1 cellular context compared by ENCODE assay signal in the genomic region with DNA sequence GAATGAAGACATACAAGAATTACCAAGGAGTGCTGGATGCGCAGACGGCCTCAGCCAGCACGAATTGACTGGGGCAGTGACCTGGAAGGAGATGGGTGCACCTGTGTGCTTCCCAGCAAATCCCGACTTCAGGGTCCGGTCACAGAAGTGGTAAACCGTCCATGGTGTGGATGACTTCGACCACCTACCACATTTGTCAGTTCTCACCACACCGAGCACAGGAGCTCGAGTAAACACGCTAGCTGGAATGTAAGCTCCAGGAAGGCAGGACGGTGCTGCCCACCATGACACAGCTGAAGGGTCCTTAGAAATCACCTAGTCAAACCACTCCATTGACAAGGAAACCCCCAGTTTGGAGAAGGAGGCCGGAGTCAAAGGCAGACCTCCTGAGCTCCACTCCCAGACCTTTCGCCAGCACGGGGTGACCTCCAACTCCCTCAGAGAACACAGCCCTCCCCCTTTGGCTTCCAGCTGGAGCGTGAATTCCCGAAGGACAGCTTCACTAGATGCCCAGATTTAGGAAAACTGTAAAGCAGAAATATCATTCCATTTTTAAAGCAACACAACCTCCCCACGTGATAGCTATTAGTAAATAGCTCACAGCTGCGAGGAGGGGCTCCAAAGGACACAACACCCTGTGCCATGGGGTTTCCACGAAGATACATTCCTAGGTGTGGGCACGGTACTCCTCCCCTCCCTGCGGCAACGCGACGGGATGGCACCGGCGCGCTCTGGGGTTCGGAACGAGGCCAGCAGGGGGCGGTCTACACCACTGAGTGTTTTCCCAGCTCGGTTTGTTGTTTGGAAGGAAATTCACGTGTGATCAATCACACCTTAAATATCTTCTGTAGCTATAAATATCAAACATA.
A peak's percentile ranks its signal among the peaks of the same experiment; 100 is the strongest.
TF ChIP-seq lines count a peak whose summit lies in the region.

No MANE protein-coding gene starts in this region.

TF ChIP-seq in endothelial cell of umbilical vein, 7 proteins besides CTCF, POLR2A, EP300 and RAD21:
- no peak for TF ChIP-seq FOS (IDR thresholded peaks at IDR 0.05; ENCODE audit: borderline replicate concordance, insufficient read depth, low read length)
- peak; percentile 62 for TF ChIP-seq EZH2 (IDR thresholded peaks at IDR 0.05; ENCODE audit: borderline replicate concordance, low read depth, low read length, severe bottlenecking)
